ENCODE assay signal across 1 cellular context in the genomic region with DNA sequence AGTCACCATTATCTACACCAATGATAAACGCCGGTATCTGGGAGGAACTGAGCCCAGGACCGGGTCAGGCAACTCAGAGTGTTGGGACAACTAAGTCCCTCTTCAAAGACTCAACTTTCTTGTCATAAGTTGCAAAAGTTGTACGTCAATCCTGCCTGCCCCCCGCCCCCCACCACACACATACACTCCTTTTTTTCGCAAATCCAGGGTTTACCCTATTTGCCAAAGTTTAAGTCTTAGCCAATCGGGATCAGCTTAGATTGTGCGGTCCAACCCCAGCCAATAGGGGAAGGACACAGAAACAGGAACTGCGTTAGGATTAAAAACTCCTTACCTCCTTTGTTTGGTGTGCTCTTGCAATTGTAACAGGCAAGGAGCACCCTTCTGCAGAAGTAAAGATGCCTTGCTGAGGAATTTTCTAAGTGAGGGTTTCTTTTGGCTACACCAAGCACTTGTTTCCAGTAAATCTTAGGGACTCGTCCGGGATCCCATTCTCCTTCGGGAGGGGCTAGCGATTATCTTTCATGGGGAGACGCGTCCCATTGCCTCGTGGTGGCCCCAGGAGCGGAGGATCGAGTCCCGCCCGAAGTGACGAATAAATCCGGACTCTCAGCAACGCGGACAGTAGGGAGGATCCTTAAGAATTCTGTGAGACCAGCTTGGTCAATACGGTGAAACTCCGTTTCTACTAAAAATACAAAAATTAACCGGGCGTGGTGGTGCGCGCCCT.
TF ChIP-seq lines count a peak whose summit lies in the region.

No MANE protein-coding gene starts in this region.

TF ChIP-seq in A549, 52 proteins besides CTCF, POLR2A, EP300 and RAD21 (continued from another document):
- TF ChIP-seq, protein P1, sequence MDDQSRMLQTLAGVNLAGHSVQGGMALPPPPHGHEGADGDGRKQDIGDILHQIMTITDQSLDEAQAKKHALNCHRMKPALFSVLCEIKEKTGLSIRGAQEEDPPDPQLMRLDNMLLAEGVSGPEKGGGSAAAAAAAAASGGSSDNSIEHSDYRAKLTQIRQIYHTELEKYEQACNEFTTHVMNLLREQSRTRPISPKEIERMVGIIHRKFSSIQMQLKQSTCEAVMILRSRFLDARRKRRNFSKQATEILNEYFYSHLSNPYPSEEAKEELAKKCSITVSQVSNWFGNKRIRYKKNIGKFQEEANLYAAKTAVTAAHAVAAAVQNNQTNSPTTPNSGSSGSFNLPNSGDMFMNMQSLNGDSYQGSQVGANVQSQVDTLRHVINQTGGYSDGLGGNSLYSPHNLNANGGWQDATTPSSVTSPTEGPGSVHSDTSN (IDR thresholded peaks at IDR 0.05) = no peak
- no peak for TF ChIP-seq BHLHE40 (IDR thresholded peaks at IDR 0.05; ENCODE audit: low read depth, low read length)
- no peak for TF ChIP-seq BCL3 (IDR thresholded peaks at IDR 0.05)
- no peak for TF ChIP-seq RNF2 (IDR thresholded peaks at IDR 0.05; ENCODE audit: borderline replicate concordance, low read depth)
- TF ChIP-seq RARB (CRISPR knock-in tag; IDR thresholded peaks at IDR 0.05) = no peak
- TF ChIP-seq FOXS1 (CRISPR knock-in tag; IDR thresholded peaks at IDR 0.05) = no peak
- TF ChIP-seq TFCP2L1 (CRISPR knock-in tag; IDR thresholded peaks at IDR 0.05) = no peak
- TF ChIP-seq CBX2 (IDR thresholded peaks at IDR 0.05; ENCODE audit: borderline replicate concordance, low read depth) = no peak
- TF ChIP-seq JUN (IDR thresholded peaks at IDR 0.05) = peak; percentile 47 to 53; a peak in 3 of 5 replicates
- no peak for TF ChIP-seq SREBF2 (IDR thresholded peaks at IDR 0.05)
- no peak for TF ChIP-seq ZNF302 (CRISPR knock-in tag; IDR thresholded peaks at IDR 0.05)
- TF ChIP-seq CBX8 (IDR thresholded peaks at IDR 0.05) = no peak
- no peak for TF ChIP-seq POLR2AphosphoS2 (conservative IDR thresholded peaks at IDR 0.05; ENCODE audit: low read length)
- peak; percentile 62; the same call in 1 of the 2 replicates for TF ChIP-seq E2F6 (IDR thresholded peaks at IDR 0.05; ENCODE audit: borderline replicate concordance, low read depth)
- peak; percentile 28; the same call in 1 of the 2 replicates for TF ChIP-seq PHF8 (IDR thresholded peaks at IDR 0.05; ENCODE audit: borderline replicate concordance, low read depth)
- no peak for TF ChIP-seq MYC (IDR thresholded peaks at IDR 0.05; ENCODE audit: borderline replicate concordance, low read length)
- TF ChIP-seq FOSL2 (IDR thresholded peaks at IDR 0.05) = no peak
- no peak for TF ChIP-seq FOSL2 (CRISPR knock-in tag; IDR thresholded peaks at IDR 0.05)
- TF ChIP-seq CHD4 (IDR thresholded peaks at IDR 0.05; ENCODE audit: borderline replicate concordance) = no peak
- TF ChIP-seq GATA3 (IDR thresholded peaks at IDR 0.05; ENCODE audit: borderline replicate concordance) = no peak
- no peak for TF ChIP-seq RCOR1 (IDR thresholded peaks at IDR 0.05; ENCODE audit: low read depth, low read length)
- TF ChIP-seq ESRRA (IDR thresholded peaks at IDR 0.05; ENCODE audit: borderline replicate concordance, low read length) = no peak
- TF ChIP-seq HOXB13 (CRISPR knock-in tag; IDR thresholded peaks at IDR 0.05; ENCODE audit: low read depth) = no peak
- no peak for TF ChIP-seq ZSCAN20 (CRISPR knock-in tag; IDR thresholded peaks at IDR 0.05)
- no peak for TF ChIP-seq SMC3 (IDR thresholded peaks at IDR 0.05)
- no peak for TF ChIP-seq EHF (CRISPR knock-in tag; IDR thresholded peaks at IDR 0.05)
- no peak for TF ChIP-seq HOXB5 (CRISPR knock-in tag; IDR thresholded peaks at IDR 0.05)
- TF ChIP-seq CHD2 (IDR thresholded peaks at IDR 0.05; ENCODE audit: low read length, partially characterized antibody) = no peak
- TF ChIP-seq REST (IDR thresholded peaks at IDR 0.05) = no peak
- TF ChIP-seq KDM5A (IDR thresholded peaks at IDR 0.05) = no peak
- no peak for TF ChIP-seq ATOH8 (CRISPR knock-in tag; IDR thresholded peaks at IDR 0.05; ENCODE audit: low read depth)
- no peak for TF ChIP-seq NPAS2 (CRISPR knock-in tag; IDR thresholded peaks at IDR 0.05; ENCODE audit: borderline replicate concordance)
- no peak for TF ChIP-seq EHMT2 (IDR thresholded peaks at IDR 0.05; ENCODE audit: low read depth)
- TF ChIP-seq, protein P2, sequence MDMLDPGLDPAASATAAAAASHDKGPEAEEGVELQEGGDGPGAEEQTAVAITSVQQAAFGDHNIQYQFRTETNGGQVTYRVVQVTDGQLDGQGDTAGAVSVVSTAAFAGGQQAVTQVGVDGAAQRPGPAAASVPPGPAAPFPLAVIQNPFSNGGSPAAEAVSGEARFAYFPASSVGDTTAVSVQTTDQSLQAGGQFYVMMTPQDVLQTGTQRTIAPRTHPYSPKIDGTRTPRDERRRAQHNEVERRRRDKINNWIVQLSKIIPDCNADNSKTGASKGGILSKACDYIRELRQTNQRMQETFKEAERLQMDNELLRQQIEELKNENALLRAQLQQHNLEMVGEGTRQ (IDR thresholded peaks at IDR 0.05) = no peak
- TF ChIP-seq ZC3H11A (IDR thresholded peaks at IDR 0.05) = no peak
- TF ChIP-seq, protein P3, sequence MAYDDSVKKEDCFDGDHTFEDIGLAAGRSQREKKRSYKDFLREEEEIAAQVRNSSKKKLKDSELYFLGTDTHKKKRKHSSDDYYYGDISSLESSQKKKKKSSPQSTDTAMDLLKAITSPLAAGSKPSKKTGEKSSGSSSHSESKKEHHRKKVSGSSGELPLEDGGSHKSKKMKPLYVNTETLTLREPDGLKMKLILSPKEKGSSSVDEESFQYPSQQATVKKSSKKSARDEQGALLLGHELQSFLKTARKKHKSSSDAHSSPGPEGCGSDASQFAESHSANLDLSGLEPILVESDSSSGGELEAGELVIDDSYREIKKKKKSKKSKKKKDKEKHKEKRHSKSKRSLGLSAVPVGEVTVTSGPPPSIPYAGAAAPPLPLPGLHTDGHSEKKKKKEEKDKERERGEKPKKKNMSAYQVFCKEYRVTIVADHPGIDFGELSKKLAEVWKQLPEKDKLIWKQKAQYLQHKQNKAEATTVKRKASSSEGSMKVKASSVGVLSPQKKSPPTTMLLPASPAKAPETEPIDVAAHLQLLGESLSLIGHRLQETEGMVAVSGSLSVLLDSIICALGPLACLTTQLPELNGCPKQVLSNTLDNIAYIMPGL (CRISPR knock-in tag; IDR thresholded peaks at IDR 0.05; ENCODE audit: borderline replicate concordance) = 0 out of 2 replicates have a peak, but pooled peaks have one; percentile 18
- TF ChIP-seq JUNB (IDR thresholded peaks at IDR 0.05) = no peak
- TF ChIP-seq NR3C1 (IDR thresholded peaks at IDR 0.05) = no peak
- TF ChIP-seq HEYL (CRISPR knock-in tag; IDR thresholded peaks at IDR 0.05) = no peak
- TF ChIP-seq MAZ (IDR thresholded peaks at IDR 0.05; ENCODE audit: borderline replicate concordance, low read depth, low read length) = no peak
- TF ChIP-seq, protein P4, sequence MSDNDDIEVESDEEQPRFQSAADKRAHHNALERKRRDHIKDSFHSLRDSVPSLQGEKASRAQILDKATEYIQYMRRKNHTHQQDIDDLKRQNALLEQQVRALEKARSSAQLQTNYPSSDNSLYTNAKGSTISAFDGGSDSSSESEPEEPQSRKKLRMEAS (IDR thresholded peaks at IDR 0.05) = peak; percentile 81
- TF ChIP-seq RFX5 (IDR thresholded peaks at IDR 0.05) = no peak
